Comparison of ENCODE assay signal across 16 cellular contexts in the genomic region with DNA sequence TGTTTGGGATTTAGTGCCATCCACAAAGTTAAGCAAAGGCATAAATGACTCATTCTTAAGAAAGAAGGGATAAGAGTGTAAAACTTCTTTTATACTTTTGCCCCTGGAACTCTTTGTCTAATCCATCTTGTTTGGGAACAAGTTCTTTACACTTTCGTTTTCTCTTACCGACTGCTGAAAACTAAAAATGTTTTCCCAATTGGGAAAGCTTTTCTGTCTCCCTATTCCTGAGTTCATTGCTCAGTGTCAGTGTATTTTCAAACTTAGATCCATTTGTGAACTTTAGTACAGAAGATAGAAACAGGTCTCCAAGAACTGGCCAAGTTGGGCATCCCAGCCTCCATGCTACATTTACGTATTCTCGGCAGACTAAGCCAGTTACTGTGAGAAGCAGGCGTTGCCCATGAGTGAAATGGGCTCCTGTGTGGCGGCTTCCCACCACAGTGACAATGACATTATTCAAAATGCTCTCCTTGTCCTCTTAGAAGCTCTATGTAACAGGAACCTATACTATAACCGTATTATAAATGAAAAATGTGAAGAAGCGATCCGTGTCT. TPM values are rescaled to one million over a fixed set of nuclear protein-coding genes. Genes with fewer than 3 reads are reported as not detected.
DNase-seq lines count a peak whose midpoint lies in the region; ATAC-seq and TF ChIP-seq lines count a peak whose summit lies in the region.
"Had no signal": no experiment of that assay in that cellular context is flagged by ENCODE, and none has a peak within 500 bp of the region (broad histone marks: within the 10 kb centered on the region; RNA-seq: fewer than 3 reads in every experiment).

No MANE protein-coding gene starts in this region.

- H3K4me1 ChIP-seq in left ventricle myocardium inferior = peaks cover 67% of the 10 kb centered on the region
- H3K4me1 ChIP-seq in psoas muscle = peaks cover 14% of the 10 kb centered on the region
- peaks cover 0 to 2% of the 10 kb centered on the region in 2 donors for H3K4me1 ChIP-seq in aorta (ENCODE audit: control insufficient read depth in 1 of 2, insufficient read depth in 2 of 2, low read length in 2 of 2)

- H3K27me3 ChIP-seq in left ventricle myocardium inferior (ENCODE audit: low read depth) = no peaks in the 10 kb centered on the region
- no peaks in the 10 kb centered on the region for H3K27me3 ChIP-seq in psoas muscle (ENCODE audit: insufficient read depth in 3 of 3, low read length in 2 of 3)
- H3K27me3 ChIP-seq in aorta (ENCODE audit: control insufficient read depth in 1 of 2, insufficient read depth in 2 of 2, low read length in 1 of 2) = no peaks in the 10 kb centered on the region

- H3K4me3 ChIP-seq in left ventricle myocardium inferior = peak overlapping the region; percentile 45
- H3K4me3 ChIP-seq in fibroblast of the aortic adventitia (ENCODE audit: low read depth, low read length) = peak overlapping the region; percentile 55
- H3K4me3 ChIP-seq in psoas muscle = peak overlapping the region; percentile 46
- peak overlapping the region in 1 of 2 donors; percentile 44 for H3K4me3 ChIP-seq in aorta (ENCODE audit: low read length in 2 of 2)

- H3K27ac ChIP-seq in left ventricle myocardium inferior (replicated peaks) (peak overlapping the region; percentile 80), psoas muscle (peak overlapping the region; percentile 27), aorta (ENCODE audit: low read depth in 1 of 2, low read length in 2 of 2) (peak overlapping the region; percentile 53 to 86)
- H3K27ac ChIP-seq: VCaP had no signal

- ATAC-seq in Right ventricle myocardium superior (ENCODE audit: poor library complexity) = no peak
- no peak for ATAC-seq in psoas muscle
- no peak for ATAC-seq in aorta (ENCODE audit: low FRiP score)
- ATAC-seq: activated naive CD4-positive, alpha-beta T cell treated with anti-CD3 and anti-CD28 coated beads, Interleukin-2, amount 50 U/mL, for 72 hours; SK-N-SH treated with all-trans-retinoic acid at 6 μM for 48 hours; stimulated activated effector memory CD8-positive, alpha-beta T cell treated with anti-CD3 and anti-CD28 coated beads, Interleukin-12 subunit alpha, Interleukin-12 subunit beta, amount 100 ng/mL, for 72 hours had no signal

- H3K9me3 ChIP-seq in left ventricle myocardium inferior (replicated peaks) = no peaks in the 10 kb centered on the region
- no peaks in the 10 kb centered on the region for H3K9me3 ChIP-seq in psoas muscle
- no peaks in the 10 kb centered on the region for H3K9me3 ChIP-seq in aorta (ENCODE audit: control insufficient read depth, low read length)

- WGBS in psoas muscle, 3 donors = 34 to 55% (median 45%) methylated on average over 9 of the region's 9 CpGs
- WGBS in aorta, 2 donors = 19 to 30% methylated on average over 9 of the region's 9 CpGs

- intact Hi-C loops in left ventricle myocardium inferior (cut with micrococcal nuclease) = no loop called here
- intact Hi-C loops in Right ventricle myocardium superior (cut with DNase I) = no loop called here
- intact Hi-C loops in psoas muscle (cut with DNase I) = no loop called here
- intact Hi-C loops in aorta (cut with DNase I) = no loop called here

- no peaks in the 10 kb centered on the region for H3K36me3 ChIP-seq in left ventricle myocardium inferior
- H3K36me3 ChIP-seq in psoas muscle (ENCODE audit: insufficient read depth in 1 of 2, low read depth in 1 of 2) = no peaks in the 10 kb centered on the region
- no peaks in the 10 kb centered on the region for H3K36me3 ChIP-seq in aorta (ENCODE audit: control insufficient read depth in 1 of 2, insufficient read depth in 2 of 2, low read length in 1 of 2)

- DNase-seq in left ventricle myocardium inferior = no peak
- DNase-seq in Right ventricle myocardium superior = no peak
- peak; percentile 56 for DNase-seq in fibroblast of the aortic adventitia (ENCODE audit: low read depth)
- DNase-seq in psoas muscle = no peak
- DNase-seq in aorta = no peak
- no peak for DNase-seq in middle frontal gyrus (ENCODE audit: extremely low spot score, low spot score)
- no peak for DNase-seq in dermis blood vessel endothelial cell
- no peak for DNase-seq in stimulated activated CD8-positive, alpha-beta memory T cell treated with anti-CD3 and anti-CD28 coated beads, Interleukin-4, amount 100 ng/mL, for 48 hours
- DNase-seq: erythroblast; MV-4-11; NCI-H2171 treated with DMSO at 0.1 percent for 48 hours; stimulated activated CD4-positive, alpha-beta T cell treated with anti-CD3 and anti-CD28 coated beads, Interleukin-4, amount 100 ng/mL, for 1 hour had no signal

- TF ChIP-seq CTCF in left ventricle myocardium inferior (IDR thresholded peaks at IDR 0.05; ENCODE audit: borderline replicate concordance) (no peak), fibroblast of the aortic adventitia (IDR thresholded peaks at IDR 0.05; ENCODE audit: insufficient read depth, low read length) (no peak), psoas muscle (IDR thresholded peaks at IDR 0.05) (no peak)

RNA-seq across cellular contexts. Expression of a gene that starts 51.7 kb away (rescaled TPM):
- total RNA-seq in left ventricle myocardium inferior = 71.5 TPM
- total RNA-seq in Right ventricle myocardium superior = 59.9 TPM
- 90.3 and 112 TPM in 2 replicates for total RNA-seq in fibroblast of the aortic adventitia (ENCODE audit: low replicate concordance)
- 10 to 100 TPM; 35.0 to 43.0 (median 36.9) TPM for total RNA-seq in psoas muscle
- polyA plus RNA-seq in psoas muscle = 10 to 100 TPM; 14.3 to 51.7 (median 21.9) TPM
- total RNA-seq in aorta = 100 to 1,000 TPM; 116 to 123 TPM
- polyA plus RNA-seq in aorta = 10 to 100 TPM; 37.1 to 58.5 TPM
- 101 and 151 TPM in 2 replicates for total RNA-seq in dermis blood vessel endothelial cell

Comparison
In these comparisons a context has a peak if more than half of its experiments do, and no peak if none do; other contexts are left out.
1. H3K27ac ChIP-seq: peak in every context shown above with its lines; median percentile 80 in left ventricle myocardium inferior; 70 in aorta; 27 in psoas muscle.